26 cellular contexts compared by ENCODE assay signal in genomic region chr5:132886064-132886823, GRCh38. TPM values are rescaled to one million over a fixed set of nuclear protein-coding genes. Genes with fewer than 3 reads are reported as not detected.
DNase-seq lines count a peak whose midpoint lies in the region; ATAC-seq, FAIRE-seq and TF ChIP-seq lines count a peak whose summit lies in the region.
"Had no signal": no experiment of that assay in that cellular context is flagged by ENCODE, and none has a peak within 500 bp of the region (broad histone marks: within the 10 kb centered on the region; RNA-seq: fewer than 3 reads in every experiment).

No MANE protein-coding gene starts in this region.

- TF ChIP-seq POLR2A in K562 (conservative IDR thresholded peaks at IDR 0.05) (no peak), right lobe of liver (IDR thresholded peaks at IDR 0.05) (peak; percentile 3)

- no peak overlapping the region for H3K9ac ChIP-seq in K562 (ENCODE audit: insufficient read depth in 1 of 2, low read depth in 2 of 2, low read length in 2 of 2)

- peaks cover 11% of the 10 kb centered on the region for H3K4me1 Mint-ChIP-seq in activated T-cell treated with anti-CD3 and anti-CD28 coated beads, Interleukin-2, amount 50 U/mL, for 24 hours (ENCODE audit: low read depth)
- peaks cover 11% of the 10 kb centered on the region for H3K4me1 Mint-ChIP-seq in activated T-cell treated with anti-CD3 and anti-CD28 coated beads, Interleukin-2, amount 50 U/mL, for 72 hours (ENCODE audit: low read depth)

- H3K36me3 Mint-ChIP-seq in activated T-cell treated with anti-CD3 and anti-CD28 coated beads, Interleukin-2, amount 50 U/mL, for 24 hours (ENCODE audit: low read depth): peaks cover 76% of the 10 kb centered on the region
- H3K36me3 Mint-ChIP-seq in activated T-cell treated with anti-CD3 and anti-CD28 coated beads, Interleukin-2, amount 50 U/mL, for 72 hours (ENCODE audit: insufficient read depth in 2 of 2): peaks cover 9 to 21% of the 10 kb centered on the region in 2 donors

- in situ Hi-C loops in K562 (cut with MboI): no loop called here

- BruUV-seq in K562 (replicated peaks; lab: Mats Ljungman, UMichigan): no TSS peak

- WGBS in K562 (ENCODE audit: insufficient coverage, low coverage, missing lambda C conversion rate): 80% methylated on average over 11 of the region's 11 CpGs
- WGBS in right lobe of liver (ENCODE audit: insufficient coverage, low coverage, low lambda C conversion rate, missing lambda C conversion rate): 84% methylated on average over 11 of the region's 11 CpGs

- POLR2A ChIA-PET in K562 (lab: Yijun Ruan, JAX): no interaction called here

- CTCF ChIA-PET in K562 (lab: Yijun Ruan, JAX; ENCODE audit: low intra/inter-chr PET ratio): no interaction called here

- no peaks in the 10 kb centered on the region for H3K27me3 Mint-ChIP-seq in activated T-cell treated with anti-CD3 and anti-CD28 coated beads, Interleukin-2, amount 50 U/mL, for 24 hours
- no peaks in the 10 kb centered on the region for H3K27me3 Mint-ChIP-seq in activated T-cell treated with anti-CD3 and anti-CD28 coated beads, Interleukin-2, amount 50 U/mL, for 72 hours (ENCODE audit: low read depth)
- H3K27me3 Mint-ChIP-seq: activated CD8-positive, alpha-beta memory T cell treated with anti-CD3 and anti-CD28 coated beads, Interleukin-2, amount 10 ng/mL, durations not matched to agents 7 days and 5 days; type B pancreatic cell had no signal

- peak overlapping the region; percentile 26 for H3K27ac Mint-ChIP-seq in activated T-cell treated with anti-CD3 and anti-CD28 coated beads, Interleukin-2, amount 50 U/mL, for 24 hours
- no peak overlapping the region for H3K27ac Mint-ChIP-seq in activated T-cell treated with anti-CD3 and anti-CD28 coated beads, Interleukin-2, amount 50 U/mL, for 72 hours
- H3K27ac Mint-ChIP-seq: activated CD8-positive, alpha-beta memory T cell treated with anti-CD3 and anti-CD28 coated beads, Interleukin-2, amount 10 ng/mL, durations not matched to agents 7 days and 5 days had no signal

- H3K9me3 Mint-ChIP-seq in activated T-cell treated with anti-CD3 and anti-CD28 coated beads, Interleukin-2, amount 50 U/mL, for 24 hours: no peaks in the 10 kb centered on the region
- no peaks in the 10 kb centered on the region for H3K9me3 Mint-ChIP-seq in activated T-cell treated with anti-CD3 and anti-CD28 coated beads, Interleukin-2, amount 50 U/mL, for 72 hours
- H3K9me3 Mint-ChIP-seq: type B pancreatic cell had no signal

- no peak overlapping the region for H3K4me3 Mint-ChIP-seq in activated T-cell treated with anti-CD3 and anti-CD28 coated beads, Interleukin-2, amount 50 U/mL, for 24 hours
- H3K4me3 Mint-ChIP-seq in activated T-cell treated with anti-CD3 and anti-CD28 coated beads, Interleukin-2, amount 50 U/mL, for 72 hours: no peak overlapping the region
- H3K4me3 Mint-ChIP-seq: activated CD8-positive, alpha-beta memory T cell treated with anti-CD3 and anti-CD28 coated beads, Interleukin-2, amount 10 ng/mL, durations not matched to agents 7 days and 5 days; type B pancreatic cell had no signal

- DNase-seq in activated T-cell treated with anti-CD3 and anti-CD28 coated beads, Interleukin-2, amount 50 U/mL, for 24 hours: no peak
- DNase-seq in activated T-cell treated with anti-CD3 and anti-CD28 coated beads, Interleukin-2, amount 50 U/mL, for 72 hours: no peak
- DNase-seq in K562 (ENCODE audit: extremely low read depth in 1 of 4, low spot score in 3 of 4) (no peak), right lobe of liver (no peak), H7 (no peak), NCI-H2081 treated with DMSO at 0.1 percent for 48 hours (lab: John Stamatoyannopoulos, UW) (no peak)
- DNase-seq: 8988T; activated CD4-positive, alpha-beta T cell treated with anti-CD3 and anti-CD28 coated beads for 48 hours; activated CD8-positive, alpha-beta memory T cell treated with anti-CD3 and anti-CD28 coated beads, Interleukin-2, amount 10 ng/mL, durations not matched to agents 7 days and 5 days; activated effector memory CD4-positive, alpha-beta T cell treated with Interleukin-2 at 50 U/mL for 16 hours; amniotic stem cell; effector CD8-positive, alpha-beta T cell; HCEC 1CT; NCI-H1694; NCI-H446; pancreas; stimulated activated CD4-positive, alpha-beta T cell treated with anti-CD3 and anti-CD28 coated beads, Interleukin-1b, Interleukin-23, amount 100 ng/mL, for 48 hours; stimulated activated naive CD8-positive, alpha-beta T cell treated with anti-CD3 and anti-CD28 coated beads, Interleukin-15, Interleukin-2, amounts not matched to agents 100 U/mL and 50 U/mL, for 24 hours had no signal

- no peak for TF ChIP-seq RAD21 in K562 (CRISPR knock-in tag; conservative IDR thresholded peaks at IDR 0.05 in 1 of 2, IDR thresholded peaks at IDR 0.05 in 1 of 2)

- intact Hi-C loops in K562 (cut with micrococcal nuclease): loop anchor here (10.0 kb wide), 1 partner anchor 211 kb away; the partner anchor contains the start of gene IL4
- intact Hi-C loops in right lobe of liver (cut with DNase I): loop anchor here in 1 of 2 donors (10.0 kb wide), 1 partner anchor 61 kb away; no protein-coding TSS in a partner anchor

- FAIRE-seq in K562 (lab: Jason Lieb, UNC): no peak
- FAIRE-seq: D721Med, pancreas had no signal

- H3K9me1 ChIP-seq in K562 (ENCODE audit: control insufficient read depth, insufficient read depth, low read length): no peaks in the 10 kb centered on the region

- no peaks in the 10 kb centered on the region for H3K79me2 ChIP-seq in K562 (ENCODE audit: control insufficient read depth, insufficient read depth, low read length)

- ATAC-seq in activated T-cell treated with anti-CD3 and anti-CD28 coated beads, Interleukin-2, amount 50 U/mL, for 72 hours (replicated peaks in 1 of 2): no peak
- ATAC-seq in K562: no peak
- peak; percentile 5 to 25 (median 16) for ATAC-seq in right lobe of liver
- no peak for ATAC-seq in HG03460 (IDR thresholded peaks at IDR 0.05; ENCODE audit: unreplicated experiment)
- ATAC-seq: activated CD8-positive, alpha-beta memory T cell treated with anti-CD3 and anti-CD28 coated beads, Interleukin-2, amount 10 ng/mL, durations not matched to agents 7 days and 5 days; pancreas; stimulated activated naive CD8-positive, alpha-beta T cell treated with anti-CD3 and anti-CD28 coated beads, Interleukin-15, Interleukin-2, amounts not matched to agents 100 U/mL and 50 U/mL, for 24 hours had no signal

- H3K9me3 ChIP-seq in K562 (replicated peaks; ENCODE audit: control insufficient read depth, insufficient read depth, low read depth, low read length) (no peaks in the 10 kb centered on the region), right lobe of liver (no peaks in the 10 kb centered on the region)
- H3K9me3 ChIP-seq: BLaER1 treated with 17β-estradiol and CSF1 and Interleukin-3, amounts not matched to agents 10 nM and 100 nM; pancreas had no signal

- no peak overlapping the region for H3K4me2 ChIP-seq in K562 (ENCODE audit: insufficient read depth, low read length)

- no peak overlapping the region for H3K4me3 ChIP-seq in K562
- H3K4me3 ChIP-seq in right lobe of liver: no peak overlapping the region
- no peak overlapping the region for H3K4me3 ChIP-seq in H7 (ENCODE audit: insufficient read depth, low read depth, low read length)
- H3K4me3 ChIP-seq: BLaER1 treated with 17β-estradiol and CSF1 and Interleukin-3, amounts not matched to agents 10 nM and 100 nM; cardiac muscle cell; pancreas had no signal

- TF ChIP-seq EP300 in K562 (IDR thresholded peaks at IDR 0.05; ENCODE audit: low read length): no peak

- no peak for TF ChIP-seq CTCF in K562 (IDR thresholded peaks at IDR 0.05 in 2 of 3, conservative IDR thresholded peaks at IDR 0.05 in 1 of 3; ENCODE audit: insufficient read depth in 2 of 3, low read depth in 1 of 3, low read length in 3 of 3)
- TF ChIP-seq CTCF in right lobe of liver (IDR thresholded peaks at IDR 0.05): no peak

- H3K36me3 ChIP-seq in K562 (ENCODE audit: control insufficient read depth, insufficient read depth, low read length) (peaks cover 70% of the 10 kb centered on the region), right lobe of liver (peaks cover 8 to 91% (median 49%) of the 10 kb centered on the region in 4 donors), H7 (replicated peaks; ENCODE audit: control insufficient read depth, insufficient read depth, low read length) (peaks cover 26% of the 10 kb centered on the region)

- H3K27me3 ChIP-seq in K562 (ENCODE audit: control insufficient read depth in 2 of 2, insufficient read depth in 2 of 2, low read length in 2 of 2) (no peaks in the 10 kb centered on the region), right lobe of liver (no peaks in the 10 kb centered on the region), H7 (ENCODE audit: control insufficient read depth, insufficient read depth, low read length) (no peaks in the 10 kb centered on the region)
- H3K27me3 ChIP-seq: BLaER1 treated with 17β-estradiol and CSF1 and Interleukin-3, amounts not matched to agents 10 nM and 100 nM; cardiac muscle cell; pancreas had no signal

- no peaks in the 10 kb centered on the region for H4K20me1 ChIP-seq in K562 (replicated peaks; ENCODE audit: control insufficient read depth, insufficient read depth, low read length)

- no peak overlapping the region for H2AFZ ChIP-seq in K562 (ENCODE audit: low read depth, low read length)

- no peak overlapping the region for H3K27ac ChIP-seq in K562 (ENCODE audit: extremely low read depth, low read depth, low read length)
- no peak overlapping the region for H3K27ac ChIP-seq in right lobe of liver
- H3K27ac ChIP-seq in temporal lobe (ENCODE audit: low read depth, low read length): peak overlapping the region; percentile 53
- H3K27ac ChIP-seq: pancreas had no signal

- no peaks in the 10 kb centered on the region for H3K4me1 ChIP-seq in K562 (replicated peaks in 1 of 2; ENCODE audit: control insufficient read depth in 2 of 2, insufficient read depth in 2 of 2, low read length in 2 of 2)
- H3K4me1 ChIP-seq in right lobe of liver: no peaks in the 10 kb centered on the region
- H3K4me1 ChIP-seq: pancreas had no signal

RNA-seq across cellular contexts. Expression of gene LEAP2, which starts 12.8 kb away (rescaled TPM):
- 1 to 10 TPM; 5.0 to 7.2 TPM for total RNA-seq in activated T-cell treated with anti-CD3 and anti-CD28 coated beads, Interleukin-2, amount 50 U/mL, for 72 hours
- total RNA-seq in K562 (2011; cell fraction: chromatin; rRNA removed; ENCODE audit: low replicate concordance): 15.5 and 22.5 TPM in 2 replicates
- 9.0 and 10.5 TPM in 2 replicates for total RNA-seq in K562 (2011; cell fraction: nucleolus; rRNA removed)
- total RNA-seq in K562 (2011; cell fraction: nucleoplasm; rRNA removed): 14.2 and 21.1 TPM in 2 replicates
- total RNA-seq in K562 (2014; rRNA removed) (1.1 and 2.2 TPM in 2 replicates), K562 (2014; rRNA removed; fragmentation: Illumina TruSeq; extraction: Trizol) (2.8 TPM in 2 replicates), K562 (2015; rRNA removed; fragmentation: Illumina TruSeq; extraction: Trizol) (2.9 and 3.1 TPM in 2 replicates), K562 (2021) (1.8 and 2.0 TPM in 2 replicates), right lobe of liver (100 to 1,000 TPM; 120 to 439 (median 214) TPM), temporal lobe (0.74 TPM)
- polyA plus RNA-seq in K562 (2011; rRNA removed) (4.9 and 5.6 TPM in 2 replicates), K562 (2014; fragmentation: Illumina TruSeq; extraction: Trizol) (2.0 and 2.5 TPM in 2 replicates), K562 (2014; fragmentation: Nextera tagmentation; extraction: Ambion mirVana) (1 to 10 TPM; 2.0 to 2.9 TPM), K562 (2014; rRNA removed) (2.3 and 2.4 TPM in 2 replicates)
- polyA plus RNA-seq in K562 (2011; cell fraction: cytosol; rRNA removed): 0.82 and 2.1 TPM in 2 replicates
- 20.8 and 21.9 TPM in 2 replicates for polyA plus RNA-seq in K562 (2011; cell fraction: nucleus; rRNA removed)
- 1.3 and 1.4 TPM in 2 replicates for polyA plus RNA-seq in K562 (2012)
- polyA minus RNA-seq in K562 (2011; rRNA and poly(A)+ RNA removed): 3.3 and 5.2 TPM in 2 replicates
- polyA minus RNA-seq in K562 (2011; cell fraction: cytosol; rRNA and poly(A)+ RNA removed): 0.57 and 1.4 TPM in 2 replicates
- 3.6 and 5.9 TPM in 2 replicates for polyA minus RNA-seq in K562 (2011; cell fraction: nucleus; rRNA and poly(A)+ RNA removed)
- total RNA-seq in H7 (2014; rRNA removed; shearing (Covaris generic)): 0.70 and 0.94 TPM in 2 replicates
- total RNA-seq: G401 had no signal

RNA-seq across cellular contexts. Expression of gene UQCRQ, which starts 19.8 kb away (rescaled TPM):
- total RNA-seq in activated T-cell treated with anti-CD3 and anti-CD28 coated beads, Interleukin-2, amount 50 U/mL, for 72 hours: 100 to 1,000 TPM; 189 TPM
- total RNA-seq in K562 (2011; cell fraction: chromatin; rRNA removed; ENCODE audit: low replicate concordance): 72.2 and 104 TPM in 2 replicates
- total RNA-seq in K562 (2011; cell fraction: nucleolus; rRNA removed): 114 and 128 TPM in 2 replicates
- 118 and 129 TPM in 2 replicates for total RNA-seq in K562 (2011; cell fraction: nucleoplasm; rRNA removed)
- total RNA-seq in K562 (2014; rRNA removed) (307 and 353 TPM in 2 replicates), K562 (2014; rRNA removed; fragmentation: Illumina TruSeq; extraction: Trizol) (641 and 716 TPM in 2 replicates), K562 (2015; rRNA removed; fragmentation: Illumina TruSeq; extraction: Trizol) (334 and 373 TPM in 2 replicates), K562 (2021) (888 and 1,004 TPM in 2 replicates), right lobe of liver (100 to 1,000 TPM; 488 to 702 (median 628) TPM), temporal lobe (76.2 TPM)
- polyA plus RNA-seq in K562 (2011; rRNA removed) (813 and 883 TPM in 2 replicates), K562 (2014; fragmentation: Illumina TruSeq; extraction: Trizol) (235 and 336 TPM in 2 replicates), K562 (2014; fragmentation: Nextera tagmentation; extraction: Ambion mirVana) (1,000 to 10,000 TPM; 2,318 to 2,421 TPM), K562 (2014; rRNA removed) (883 and 917 TPM in 2 replicates)
- polyA plus RNA-seq in K562 (2011; cell fraction: cytosol; rRNA removed): 439 and 559 TPM in 2 replicates
- 273 and 303 TPM in 2 replicates for polyA plus RNA-seq in K562 (2011; cell fraction: nucleus; rRNA removed)
- polyA plus RNA-seq in K562 (2012): 351 and 842 TPM in 2 replicates
- 61.8 and 67.0 TPM in 2 replicates for polyA minus RNA-seq in K562 (2011; rRNA and poly(A)+ RNA removed)
- 54.0 and 70.0 TPM in 2 replicates for polyA minus RNA-seq in K562 (2011; cell fraction: cytosol; rRNA and poly(A)+ RNA removed)
- 59.4 and 82.3 TPM in 2 replicates for polyA minus RNA-seq in K562 (2011; cell fraction: nucleus; rRNA and poly(A)+ RNA removed)
- total RNA-seq in H7 (2014; rRNA removed; shearing (Covaris generic)): 129 and 137 TPM in 2 replicates

RNA-seq across cellular contexts. Expression of gene GDF9, which starts 20.0 kb away (rescaled TPM):
- 1 to 10 TPM; 1.9 to 2.8 TPM for total RNA-seq in activated T-cell treated with anti-CD3 and anti-CD28 coated beads, Interleukin-2, amount 50 U/mL, for 72 hours
- total RNA-seq in K562 (2011; cell fraction: chromatin; rRNA removed; ENCODE audit: low replicate concordance): 0.25 and 1.1 TPM in 2 replicates
- 0.17 and 0.39 TPM in 2 replicates for total RNA-seq in K562 (2011; cell fraction: nucleolus; rRNA removed)
- 0.44 and 0.69 TPM in 2 replicates for total RNA-seq in K562 (2011; cell fraction: nucleoplasm; rRNA removed)
- total RNA-seq in K562 (2014; rRNA removed): 0.12 TPM in 1 of 2 replicates, not detected in the other
- 0.13 and 0.18 TPM in 2 replicates for total RNA-seq in K562 (2014; rRNA removed; fragmentation: Illumina TruSeq; extraction: Trizol)
- 0.15 and 0.18 TPM in 2 replicates for total RNA-seq in K562 (2015; rRNA removed; fragmentation: Illumina TruSeq; extraction: Trizol)
- 0.20 and 0.22 TPM in 2 replicates for total RNA-seq in K562 (2021)
- 0.70 and 1.1 TPM in 2 replicates for polyA plus RNA-seq in K562 (2011; rRNA removed)
- 0.30 and 0.52 TPM in 2 replicates for polyA plus RNA-seq in K562 (2011; cell fraction: cytosol; rRNA removed)
- polyA plus RNA-seq in K562 (2011; cell fraction: nucleus; rRNA removed): 0.68 and 1.2 TPM in 2 replicates
- polyA plus RNA-seq in K562 (2012): 0.22 and 0.35 TPM in 2 replicates
- polyA plus RNA-seq in K562 (2014; fragmentation: Illumina TruSeq; extraction: Trizol): 0.28 and 0.37 TPM in 2 replicates
- under 1 TPM; 0.10 to 0.15 TPM for polyA plus RNA-seq in K562 (2014; fragmentation: Nextera tagmentation; extraction: Ambion mirVana)
- 0.27 and 0.66 TPM in 2 replicates for polyA plus RNA-seq in K562 (2014; rRNA removed)
- 0.39 and 0.45 TPM in 2 replicates for polyA minus RNA-seq in K562 (2011; rRNA and poly(A)+ RNA removed)
- polyA minus RNA-seq in K562 (2011; cell fraction: cytosol; rRNA and poly(A)+ RNA removed): not detected in 2 replicates
- polyA minus RNA-seq in K562 (2011; cell fraction: nucleus; rRNA and poly(A)+ RNA removed): 0.78 TPM in 1 of 2 replicates, not detected in the other
- under 1 TPM; 0.20 to 0.71 (median 0.48) TPM for total RNA-seq in right lobe of liver
- 0.98 TPM for total RNA-seq in temporal lobe
- total RNA-seq in H7 (2014; rRNA removed; shearing (Covaris generic)): 0.22 and 0.24 TPM in 2 replicates
- total RNA-seq: M059J had no signal

RNA-seq across cellular contexts. Expression of gene SHROOM1, which starts 55.8 kb away (rescaled TPM):
- total RNA-seq in activated T-cell treated with anti-CD3 and anti-CD28 coated beads, Interleukin-2, amount 50 U/mL, for 72 hours: 1 to 10 TPM; 1.1 to 2.1 TPM
- total RNA-seq in K562 (2011; cell fraction: chromatin; rRNA removed; ENCODE audit: low replicate concordance): 39.2 and 105 TPM in 2 replicates
- total RNA-seq in K562 (2011; cell fraction: nucleolus; rRNA removed): 53.7 and 55.5 TPM in 2 replicates
- 27.4 and 41.9 TPM in 2 replicates for total RNA-seq in K562 (2011; cell fraction: nucleoplasm; rRNA removed)
- total RNA-seq in K562 (2014; rRNA removed): 13.0 and 18.6 TPM in 2 replicates
- total RNA-seq in K562 (2014; rRNA removed; fragmentation: Illumina TruSeq; extraction: Trizol): 5.3 and 6.1 TPM in 2 replicates
- total RNA-seq in K562 (2015; rRNA removed; fragmentation: Illumina TruSeq; extraction: Trizol): 10.9 and 13.3 TPM in 2 replicates
- total RNA-seq in K562 (2021): 25.6 and 26.5 TPM in 2 replicates
- 11.9 and 12.8 TPM in 2 replicates for polyA plus RNA-seq in K562 (2011; rRNA removed)
- polyA plus RNA-seq in K562 (2011; cell fraction: cytosol; rRNA removed): 18.1 and 28.6 TPM in 2 replicates
- polyA plus RNA-seq in K562 (2011; cell fraction: nucleus; rRNA removed): 28.4 and 60.2 TPM in 2 replicates
- polyA plus RNA-seq in K562 (2012): 19.1 and 22.2 TPM in 2 replicates
- polyA plus RNA-seq in K562 (2014; fragmentation: Illumina TruSeq; extraction: Trizol): 14.6 and 14.8 TPM in 2 replicates
- under 1 TPM; 0.44 to 0.50 TPM for polyA plus RNA-seq in K562 (2014; fragmentation: Nextera tagmentation; extraction: Ambion mirVana)
- 22.3 and 26.0 TPM in 2 replicates for polyA plus RNA-seq in K562 (2014; rRNA removed)
- 3.8 and 7.6 TPM in 2 replicates for polyA minus RNA-seq in K562 (2011; rRNA and poly(A)+ RNA removed)
- 6.1 and 7.0 TPM in 2 replicates for polyA minus RNA-seq in K562 (2011; cell fraction: cytosol; rRNA and poly(A)+ RNA removed)
- 11.3 and 12.4 TPM in 2 replicates for polyA minus RNA-seq in K562 (2011; cell fraction: nucleus; rRNA and poly(A)+ RNA removed)
- total RNA-seq in right lobe of liver: 10 to 100 TPM; 29.5 to 96.1 (median 77.4) TPM
- total RNA-seq in temporal lobe: 2.2 TPM
- 1.3 and 4.0 TPM in 2 replicates for total RNA-seq in H7 (2014; rRNA removed; shearing (Covaris generic))

Comparison
In these comparisons a context has a peak if more than half of its experiments do, and no peak if none do; other contexts are left out.
1. ATAC-seq: peak in right lobe of liver (4 of 4); none in activated T-cell treated with anti-CD3 and anti-CD28 coated beads, Interleukin-2, amount 50 U/mL, for 72 hours (0 of 2), K562 (single experiment) and HG03460 (single experiment).
2. RNA of gene LEAP2, which starts 12.8 kb away (total RNA-seq): 120 to 439 TPM in right lobe of liver; 5.0 to 7.2 TPM in activated T-cell treated with anti-CD3 and anti-CD28 coated beads, Interleukin-2, amount 50 U/mL, for 72 hours, 1.1 to 22.5 TPM in K562, 0.70 to 0.94 TPM in H7 and 0.74 TPM in temporal lobe (single experiment); every median in the first group is over 4 times any median in the second.